ENCODE assay signal across 8 cellular contexts in the genomic region with DNA sequence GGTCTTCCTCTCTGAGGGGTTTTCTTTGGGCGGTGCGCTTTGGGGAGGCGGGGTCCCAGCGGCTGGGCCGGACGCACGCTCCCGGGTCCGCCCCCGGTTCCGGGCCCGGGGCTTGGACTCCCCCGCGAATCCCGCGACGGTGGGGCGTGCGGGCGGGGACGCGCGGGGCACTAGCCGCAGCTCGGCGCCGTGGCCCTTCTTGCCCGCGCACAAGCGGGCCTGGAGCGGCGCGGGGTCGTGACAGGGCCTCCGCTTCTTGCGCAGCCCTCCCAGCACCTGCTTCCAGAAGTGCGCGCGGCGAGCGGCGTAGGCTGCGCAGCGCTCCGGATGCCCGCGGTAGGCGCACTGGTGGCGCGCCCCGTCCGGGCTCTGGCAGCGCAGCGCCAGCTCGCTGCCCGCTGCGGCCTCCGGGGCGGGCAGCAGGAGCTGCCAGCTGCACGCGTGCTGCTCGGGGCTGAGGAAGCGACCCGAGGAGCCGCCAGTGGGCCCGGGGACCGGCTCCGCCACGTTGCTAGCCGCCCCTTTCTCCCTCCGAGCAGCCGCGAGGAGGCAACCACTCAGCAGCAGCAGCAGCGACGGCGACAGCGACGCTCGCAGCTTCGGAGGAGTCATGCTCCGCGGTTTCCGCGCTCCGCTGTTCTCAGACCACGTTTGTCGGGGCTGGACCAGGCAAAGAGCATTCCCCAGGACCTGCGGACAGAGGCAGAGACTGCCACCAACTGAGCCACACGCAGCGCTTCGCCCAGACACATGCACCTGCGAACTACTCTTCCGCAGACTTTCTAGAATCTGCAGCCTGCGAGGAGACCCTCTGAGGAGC. TPM values are rescaled to one million over a fixed set of nuclear protein-coding genes. Genes with fewer than 3 reads are reported as not detected.
DNase-seq lines count a peak whose midpoint lies in the region; ATAC-seq lines count a peak whose summit lies in the region.

No MANE protein-coding gene starts in this region.

- H3K4me3 ChIP-seq in esophagus (ENCODE audit: low read depth in 1 of 2, low read length in 2 of 2) (peak overlapping the region; percentile 67 to 79), mucosa of stomach (ENCODE audit: low read length) (peak overlapping the region; percentile 60)

- H3K4me1 ChIP-seq in esophagus (ENCODE audit: control insufficient read depth in 2 of 2, insufficient read depth in 2 of 2, low read length in 1 of 2): no peaks in the 10 kb centered on the region
- H3K4me1 ChIP-seq in mucosa of stomach (ENCODE audit: control insufficient read depth, insufficient read depth, low read length): no peaks in the 10 kb centered on the region

- no peaks in the 10 kb centered on the region for H3K9me3 ChIP-seq in esophagus (ENCODE audit: control insufficient read depth in 2 of 2, insufficient read depth in 1 of 2, low read depth in 1 of 2, low read length in 1 of 2)
- H3K9me3 ChIP-seq in mucosa of stomach (ENCODE audit: control insufficient read depth, low read length): no peaks in the 10 kb centered on the region

- H3K27me3 ChIP-seq in esophagus (ENCODE audit: control insufficient read depth in 1 of 2, insufficient read depth in 2 of 2, low read length in 2 of 2): no peaks in the 10 kb centered on the region
- H3K27me3 ChIP-seq in mucosa of stomach (ENCODE audit: control insufficient read depth, insufficient read depth, low read length): no peaks in the 10 kb centered on the region

- peak; percentile 84 for ATAC-seq in GM19468 (IDR thresholded peaks at IDR 0.05; ENCODE audit: extremely low read depth, unreplicated experiment)

- H3K36me3 ChIP-seq in esophagus (ENCODE audit: control insufficient read depth in 2 of 2, insufficient read depth in 2 of 2, low read length in 1 of 2) (no peaks in the 10 kb centered on the region), mucosa of stomach (ENCODE audit: control insufficient read depth, insufficient read depth, low read length) (no peaks in the 10 kb centered on the region)

- 0% methylated on average over 66 to 94 of the region's 94 CpGs for WGBS in esophagus, 2 donors

- H3K9ac ChIP-seq in mucosa of stomach (ENCODE audit: low read length): peak overlapping the region; percentile 83

- peak overlapping the region; percentile 40 to 57 for H3K27ac ChIP-seq in esophagus (ENCODE audit: low read depth in 2 of 2, low read length in 1 of 2)

- peak; percentile 79 for DNase-seq in D341Med (ENCODE audit: low spot score)
- DNase-seq in HPDE6-E6E7 (ENCODE audit: extremely low spot score): peak; percentile 70
- peak; percentile 76 for DNase-seq in NOMO-1 treated with dmso at 0.1 percent for 144 hours (lab: John Stamatoyannopoulos, UW; ENCODE audit: unreplicated experiment)
- peak; percentile 55 for DNase-seq in activated T-cell treated with anti-CD3 and anti-CD28 coated beads for 1 hour (ENCODE audit: low read depth)
- peak; percentile 48 for DNase-seq in stimulated activated CD8-positive, alpha-beta memory T cell treated with anti-CD3 and anti-CD28 coated beads, Interleukin-7, amount 100 ng/mL, for 24 hours (ENCODE audit: low read depth)

RNA-seq across cellular contexts. Expression of a gene that starts 0.7 kb away (rescaled TPM):
- under 1 TPM; 0.74 to 0.84 TPM for polyA plus RNA-seq in esophagus

RNA-seq across cellular contexts. Expression of a gene that starts 15.0 kb away (rescaled TPM):
- 10 to 100 TPM; 12.9 to 13.2 TPM for polyA plus RNA-seq in esophagus

Comparison
In these comparisons a context has a peak if more than half of its experiments do, and no peak if none do; other contexts are left out.
1. Peak in every context shown above with its lines: DNase-seq, ATAC-seq, H3K4me3 ChIP-seq and H3K27ac ChIP-seq.